29 cellular contexts compared by ENCODE assay signal in the genomic region with DNA sequence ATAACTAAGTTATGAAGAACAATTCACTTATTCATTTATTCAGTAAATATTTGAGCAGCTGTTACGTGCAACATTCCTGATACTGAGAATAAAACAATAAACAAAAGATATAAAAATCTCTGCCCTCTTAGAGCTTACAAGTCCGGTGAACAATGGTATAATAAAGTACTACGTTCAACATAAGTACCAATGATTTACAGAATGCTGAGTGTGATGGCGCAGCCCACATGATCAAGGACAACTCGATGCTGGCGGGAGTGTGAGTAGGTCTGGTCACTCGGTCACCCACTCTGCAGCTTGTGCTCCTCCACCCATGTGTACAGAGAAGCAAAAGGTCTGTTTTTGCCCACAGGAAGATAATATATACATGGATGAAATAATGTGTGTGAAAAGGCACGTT.
"Had no signal": no experiment of that assay in that cellular context is flagged by ENCODE, and none has a peak within 500 bp of the region (broad histone marks: within the 10 kb centered on the region; RNA-seq: fewer than 3 reads in every experiment).

No MANE protein-coding gene starts in this region.

- H3K27me3 ChIP-seq: ascending aorta, brain microvascular endothelial cell, foreskin keratinocyte, heart left ventricle had no signal

- H3K9me3 ChIP-seq: ascending aorta, esophagus muscularis mucosa, gastrocnemius medialis, heart left ventricle had no signal

- H3K4me1 ChIP-seq: ascending aorta, esophagus muscularis mucosa, gastrocnemius medialis, heart left ventricle had no signal

- H3K36me3 ChIP-seq: ascending aorta, brain microvascular endothelial cell, esophagus muscularis mucosa, gastrocnemius medialis, heart left ventricle, WERI-Rb-1 had no signal

- FAIRE-seq: bronchial epithelial cell had no signal

- DNase-seq: activated B cell treated with CpG ODN at 0.5 μM for 24 hours; activated CD4-positive, alpha-beta memory T cell treated with anti-CD3 and anti-CD28 coated beads, Interleukin-2, amount 10 ng/mL, durations not matched to agents 7 days and 5 days; activated CD4-positive, alpha-beta T cell treated with anti-CD3 and anti-CD28 coated beads for 48 hours; activated CD8-positive, alpha-beta memory T cell treated with anti-CD3 and anti-CD28 coated beads, Interleukin-2, amount 50 U/mL, for 48 hours; activated gamma-delta T cell; activated naive CD4-positive, alpha-beta T cell; activated naive CD4-positive, alpha-beta T cell treated with anti-CD3 and anti-CD28 coated beads, Interleukin-2, amount 10 ng/mL, durations not matched to agents 7 days and 5 days; activated naive CD8-positive, alpha-beta T cell treated with anti-CD3 and anti-CD28 coated beads, Interleukin-2, amount 10 ng/mL, durations not matched to agents 7 days and 5 days; activated T-cell treated with anti-CD3 and anti-CD28 coated beads for 4 hours; activated T-cell treated with anti-CD3 and anti-CD28 coated beads, Interleukin-2, amount 50 U/mL, for 24 hours; activated T-cell treated with anti-CD3 and anti-CD28 coated beads, Interleukin-2, amount 50 U/mL, for 72 hours; brain microvascular endothelial cell; dorsolateral prefrontal cortex; effector memory CD4-positive, alpha-beta T cell; endodermal cell; foreskin keratinocyte; gastrocnemius medialis; glutamatergic neuron; heart left ventricle; T-helper 1 cell; T-helper 17 cell; T1000; WERI-Rb-1 had no signal

- ATAC-seq: activated CD4-positive, CD25-positive, alpha-beta regulatory T cell treated with anti-CD3 and anti-CD28 coated beads, Interleukin-2, amount 50 U/mL, for 24 hours; activated naive CD4-positive, alpha-beta T cell treated with anti-CD3 and anti-CD28 coated beads, Interleukin-2, amount 50 U/mL, for 72 hours; activated T-cell treated with anti-CD3 and anti-CD28 coated beads, Interleukin-2, amount 50 U/mL, for 72 hours; foreskin keratinocyte; gastrocnemius medialis; heart left ventricle; T-helper 17 cell had no signal

- H3K27ac ChIP-seq: ascending aorta, brain microvascular endothelial cell, coronary artery, esophagus muscularis mucosa, foreskin keratinocyte, gastrocnemius medialis, heart left ventricle, WERI-Rb-1 had no signal

- H3K4me3 ChIP-seq: ascending aorta, coronary artery, dorsolateral prefrontal cortex, esophagus muscularis mucosa, gastrocnemius medialis, heart left ventricle had no signal
